8 cellular contexts compared by ENCODE assay signal in genomic region chr1:221708076-221708571, GRCh38. TPM values are rescaled to one million over a fixed set of nuclear protein-coding genes. Genes with fewer than 3 reads are reported as not detected.
DNase-seq lines count a peak whose midpoint lies in the region; ATAC-seq, FAIRE-seq and TF ChIP-seq lines count a peak whose summit lies in the region.

No MANE protein-coding gene starts in this region.

- peak; percentile 52 for ATAC-seq in GM18858 (IDR thresholded peaks at IDR 0.05; ENCODE audit: unreplicated experiment)
- ATAC-seq in HG03039 (IDR thresholded peaks at IDR 0.05; ENCODE audit: unreplicated experiment) = peak; percentile 51
- ATAC-seq in pancreas = peak in 3 of 4 donors; percentile 2 to 26 (median 24)

- no peak for FAIRE-seq in pancreas (lab: Jason Lieb, UNC)

- 79% methylated on average over 5 of the region's 5 CpGs for WGBS in mammary epithelial cell (ENCODE audit: low coverage, missing lambda C conversion rate)
- WGBS in pancreas, 2 donors = 81 to 88% methylated on average over 5 of the region's 5 CpGs

- H2AFZ ChIP-seq in mammary epithelial cell (ENCODE audit: low read depth, low read length) = no peak overlapping the region

- intact Hi-C loops in mammary epithelial cell (cut with micrococcal nuclease) (no loop called here), pancreas (cut with DNase I) (no loop called here)

- H3K9me3 ChIP-seq in mammary epithelial cell (replicated peaks; ENCODE audit: insufficient read depth, low read length) (no peaks in the 10 kb centered on the region), pancreas (no peaks in the 10 kb centered on the region), WERI-Rb-1 (ENCODE audit: severe bottlenecking) (no peaks in the 10 kb centered on the region)

- no TSS peak for BruUV-seq in mammary epithelial cell (replicated peaks; lab: Mats Ljungman, UMichigan)

- in situ Hi-C loops in mammary epithelial cell (cut with MboI; ENCODE audit: low sequenced_read_pairs in 2 of 2) = no loop called here

- H3K4me3 ChIP-seq in mammary epithelial cell (replicated peaks in 1 of 3; ENCODE audit: insufficient read depth in 1 of 3, low read depth in 2 of 3, low read length in 3 of 3) = no peak overlapping the region
- H3K4me3 ChIP-seq in pancreas = no peak overlapping the region
- H3K4me3 ChIP-seq in coronary artery = no peak overlapping the region
- no peak overlapping the region for H3K4me3 ChIP-seq in WERI-Rb-1 (ENCODE audit: low read depth, low read length)

- dilution Hi-C loops in mammary epithelial cell (cut with HindIII; ENCODE audit: low sequenced_read_pairs) = no loop called here

- H3K36me3 ChIP-seq in mammary epithelial cell (ENCODE audit: insufficient read depth, low read length) (peaks cover 42% of the 10 kb centered on the region), pancreas (peaks cover 0 to 13% (median 0%) of the 10 kb centered on the region in 3 donors), WERI-Rb-1 (no peaks in the 10 kb centered on the region)

- TF ChIP-seq CTCF in mammary epithelial cell (conservative IDR thresholded peaks at IDR 0.05 in 1 of 2, IDR thresholded peaks at IDR 0.05 in 1 of 2; ENCODE audit: extremely low read depth in 1 of 2, insufficient read depth in 1 of 2, low read depth in 1 of 2, low read length in 2 of 2) (no peak), pancreas (IDR thresholded peaks at IDR 0.05) (no peak), coronary artery (IDR thresholded peaks at IDR 0.05) (no peak), WERI-Rb-1 (IDR thresholded peaks at IDR 0.05; ENCODE audit: low read depth, low read length) (no peak)

- H4K20me1 ChIP-seq in mammary epithelial cell (ENCODE audit: insufficient read depth, low read length) = no peaks in the 10 kb centered on the region

- H3K4me1 ChIP-seq in mammary epithelial cell (ENCODE audit: insufficient read depth, low read length) (peaks cover 30% of the 10 kb centered on the region), pancreas (peaks cover 27 to 44% (median 38%) of the 10 kb centered on the region in 3 donors)

- DNase-seq in AML-193 (lab: John Stamatoyannopoulos, UW) (peak; percentile 98 to 99), SIG-M5 (lab: John Stamatoyannopoulos, UW) (peak; percentile 100), mammary epithelial cell (peak; percentile 66), pancreas (no peak), coronary artery (ENCODE audit: low spot score) (no peak), WERI-Rb-1 (no peak)

- H3K27me3 ChIP-seq in mammary epithelial cell (ENCODE audit: insufficient read depth, low read length) (no peaks in the 10 kb centered on the region), pancreas (no peaks in the 10 kb centered on the region), WERI-Rb-1 (ENCODE audit: insufficient read depth, low read depth, severe bottlenecking) (no peaks in the 10 kb centered on the region)

- H3K79me2 ChIP-seq in mammary epithelial cell (ENCODE audit: insufficient read depth, low read length) = peaks cover 93% of the 10 kb centered on the region

- no peak overlapping the region for H3K4me2 ChIP-seq in mammary epithelial cell (ENCODE audit: insufficient read depth, low read depth, low read length)

- CTCF ChIA-PET in mammary epithelial cell (lab: Charles Lee; ENCODE audit: low non-redundant PET) = no interaction called here

- H3K9ac ChIP-seq in mammary epithelial cell (ENCODE audit: insufficient read depth, low read length) = no peak overlapping the region

- H3K27ac ChIP-seq in mammary epithelial cell (ENCODE audit: insufficient read depth, low read depth, low read length) (peak overlapping the region; percentile 62), pancreas (peak overlapping the region in 3 of 4 donors; percentile 14 to 84 (median 68)), coronary artery (peak overlapping the region in 1 of 2 donors; percentile 25), WERI-Rb-1 (no peak overlapping the region)

RNA-seq across cellular contexts. Expression of gene DUSP10, which starts 33.8 kb away (rescaled TPM):
- total RNA-seq in mammary epithelial cell (100 to 1,000 TPM in 1 of 2 donors, 10 to 100 TPM in 1; 35.4 to 118 TPM), pancreas (10 to 100 TPM in 4 of 6 donors, 1 to 10 TPM in 2; 6.3 to 14.5 (median 10.6) TPM)
- polyA plus RNA-seq in mammary epithelial cell (64.8 TPM), pancreas (1 to 10 TPM; 4.7 to 8.4 TPM)
- polyA minus RNA-seq in mammary epithelial cell = 62.0 TPM

Comparison
In these comparisons a context has a peak if more than half of its experiments do, and no peak if none do; other contexts are left out.
1. DNase-seq: peak in AML-193 (2 of 2), SIG-M5 (single experiment) and mammary epithelial cell (single experiment); none in pancreas (0 of 6), coronary artery (single experiment) and WERI-Rb-1 (single experiment).
2. Peak in every context shown above with its lines, with median percentiles within 50 percentile points of each other: ATAC-seq.